Comparison of ENCODE assay signal across 10 cellular contexts in genomic region chr1:226663327-226663704, GRCh38.
DNase-seq lines count a peak whose midpoint lies in the region; ATAC-seq lines count a peak whose summit lies in the region.
"Had no signal": no experiment of that assay in that cellular context is flagged by ENCODE, and none has a peak within 500 bp of the region (broad histone marks: within the 10 kb centered on the region; RNA-seq: fewer than 3 reads in every experiment).

No MANE protein-coding gene starts in this region.

- H2BK5ac ChIP-seq in mesenchymal stem cell (ENCODE audit: low read depth, low read length, poor library complexity, severe bottlenecking) = no peak overlapping the region

- peak overlapping the region in 1 of 2 experiments; percentile 28 for H3K4ac ChIP-seq in mesenchymal stem cell (ENCODE audit: low read depth in 1 of 2, low read length in 2 of 2)

- no peaks in the 10 kb centered on the region for H3K4me1 Mint-ChIP-seq in activated T-cell treated with anti-CD3 and anti-CD28 coated beads, Interleukin-2, amount 50 U/mL, for 72 hours (ENCODE audit: low read depth)
- H3K4me1 Mint-ChIP-seq in activated naive CD8-positive, alpha-beta T cell treated with anti-CD3 and anti-CD28 coated beads, Interleukin-2, amount 10 ng/mL, durations not matched to agents 7 days and 5 days = peaks cover 80% of the 10 kb centered on the region

- no peak for DNase-seq in activated T-cell treated with anti-CD3 and anti-CD28 coated beads, Interleukin-2, amount 50 U/mL, for 72 hours
- no peak for DNase-seq in activated T-cell treated with anti-CD3 and anti-CD28 coated beads for 4 hours
- no peak for DNase-seq in activated naive CD8-positive, alpha-beta T cell treated with anti-CD3 and anti-CD28 coated beads, Interleukin-2, amount 10 ng/mL, durations not matched to agents 7 days and 5 days
- DNase-seq in mesenchymal stem cell = no peak
- DNase-seq in germinal center (ENCODE audit: low spot score) = no peak
- DNase-seq: nephron progenitor cell had no signal

- H2AK5ac ChIP-seq in mesenchymal stem cell (ENCODE audit: low read length, severe bottlenecking) = peak overlapping the region; percentile 8

- H2BK15ac ChIP-seq in mesenchymal stem cell (ENCODE audit: low read depth, poor library complexity, severe bottlenecking) = no peak overlapping the region

- no peak overlapping the region for H2BK120ac ChIP-seq in mesenchymal stem cell (ENCODE audit: low read depth, low read length)

- POLR2A ChIA-PET in activated naive CD8-positive, alpha-beta T cell treated with anti-CD3 and anti-CD28 coated beads, Interleukin-2, amount 10 ng/mL, durations not matched to agents 7 days and 5 days (lab: Charles Lee) = interaction anchor here (0.6 to 5.0 kb wide), 8 partner anchors 9 to 69 kb away, joined by 3 to 30 read pairs (median 4); no protein-coding TSS in a partner anchor

- peak overlapping the region; percentile 79 for H4K91ac ChIP-seq in mesenchymal stem cell (ENCODE audit: low read length)

- H3K27ac Mint-ChIP-seq in activated T-cell treated with anti-CD3 and anti-CD28 coated beads, Interleukin-2, amount 50 U/mL, for 72 hours = peak overlapping the region; percentile 93
- peak overlapping the region; percentile 94 for H3K27ac Mint-ChIP-seq in activated naive CD8-positive, alpha-beta T cell treated with anti-CD3 and anti-CD28 coated beads, Interleukin-2, amount 10 ng/mL, durations not matched to agents 7 days and 5 days
- H3K27ac Mint-ChIP-seq: nephron progenitor cell had no signal

- H3K23ac ChIP-seq in mesenchymal stem cell (ENCODE audit: low read length in 2 of 2) = no peak overlapping the region

- H3K27ac ChIP-seq in mesenchymal stem cell (ENCODE audit: low read length, poor library complexity, severe bottlenecking) (peak overlapping the region; percentile 85), thymus (ENCODE audit: low read depth) (peak overlapping the region; percentile 20)

- no peak overlapping the region for H4K8ac ChIP-seq in mesenchymal stem cell (ENCODE audit: low read length)

- peak overlapping the region; percentile 20 to 85 for H2BK12ac ChIP-seq in mesenchymal stem cell (ENCODE audit: low read length in 2 of 2)

- peak in 1 of 2 donors; percentile 4 for ATAC-seq in activated T-cell treated with anti-CD3 and anti-CD28 coated beads, Interleukin-2, amount 50 U/mL, for 72 hours (replicated peaks in 1 of 2)
- no peak for ATAC-seq in activated naive CD8-positive, alpha-beta T cell treated with anti-CD3 and anti-CD28 coated beads, Interleukin-2, amount 10 ng/mL, durations not matched to agents 7 days and 5 days (ENCODE audit: low read depth)
- ATAC-seq in HG03280 (IDR thresholded peaks at IDR 0.05; ENCODE audit: unreplicated experiment) = no peak
- no peak for ATAC-seq in HG03045 (IDR thresholded peaks at IDR 0.05; ENCODE audit: unreplicated experiment)

- peaks cover 50% of the 10 kb centered on the region for H3K79me1 ChIP-seq in mesenchymal stem cell (replicated peaks; ENCODE audit: low read length, poor library complexity, severe bottlenecking)

- peak overlapping the region in 1 of 2 experiments; percentile 53 for H3K14ac ChIP-seq in mesenchymal stem cell (ENCODE audit: low read length in 2 of 2)

- H3K27me3 ChIP-seq in mesenchymal stem cell (ENCODE audit: control insufficient read depth in 1 of 2, insufficient read depth in 1 of 2, low read length in 2 of 2) (no peaks in the 10 kb centered on the region), thymus (ENCODE audit: control insufficient read depth, insufficient read depth) (no peaks in the 10 kb centered on the region)

- H3K4me3 Mint-ChIP-seq in activated T-cell treated with anti-CD3 and anti-CD28 coated beads, Interleukin-2, amount 50 U/mL, for 72 hours = peak overlapping the region; percentile 79 to 80
- H3K4me3 Mint-ChIP-seq in activated naive CD8-positive, alpha-beta T cell treated with anti-CD3 and anti-CD28 coated beads, Interleukin-2, amount 10 ng/mL, durations not matched to agents 7 days and 5 days = peak overlapping the region; percentile 69
- H3K4me3 Mint-ChIP-seq: nephron progenitor cell had no signal

- H3K9me3 ChIP-seq in mesenchymal stem cell (ENCODE audit: control insufficient read depth, low read length) (no peaks in the 10 kb centered on the region), thymus (ENCODE audit: control insufficient read depth) (no peaks in the 10 kb centered on the region)

- 69% methylated on average over 6 of the region's 7 CpGs for WGBS in mesenchymal stem cell
- WGBS in thymus = 92% methylated on average over 7 of the region's 7 CpGs

- H3K18ac ChIP-seq in mesenchymal stem cell (ENCODE audit: low read depth in 1 of 2, low read length in 2 of 2) = peak overlapping the region; percentile 55 to 86

- H3K4me1 ChIP-seq in mesenchymal stem cell (ENCODE audit: control insufficient read depth, insufficient read depth, low read depth, low read length) (peaks cover 36% of the 10 kb centered on the region), thymus (ENCODE audit: control insufficient read depth, insufficient read depth, low read length) (peaks cover 41% of the 10 kb centered on the region)

- no peaks in the 10 kb centered on the region for H3K36me3 ChIP-seq in mesenchymal stem cell (ENCODE audit: control insufficient read depth in 1 of 2, insufficient read depth in 2 of 2, low read depth in 1 of 2, low read length in 2 of 2)
- peaks cover 27% of the 10 kb centered on the region for H3K36me3 ChIP-seq in thymus (ENCODE audit: control insufficient read depth, insufficient read depth)

- peaks cover 0 to 5% of the 10 kb centered on the region in 2 donors for H3K36me3 Mint-ChIP-seq in activated T-cell treated with anti-CD3 and anti-CD28 coated beads, Interleukin-2, amount 50 U/mL, for 72 hours (ENCODE audit: insufficient read depth in 2 of 2)
- H3K36me3 Mint-ChIP-seq in activated naive CD8-positive, alpha-beta T cell treated with anti-CD3 and anti-CD28 coated beads, Interleukin-2, amount 10 ng/mL, durations not matched to agents 7 days and 5 days = peaks cover 13% of the 10 kb centered on the region

- H3K9me3 Mint-ChIP-seq in activated T-cell treated with anti-CD3 and anti-CD28 coated beads, Interleukin-2, amount 50 U/mL, for 72 hours = no peaks in the 10 kb centered on the region
- no peaks in the 10 kb centered on the region for H3K9me3 Mint-ChIP-seq in activated naive CD8-positive, alpha-beta T cell treated with anti-CD3 and anti-CD28 coated beads, Interleukin-2, amount 10 ng/mL, durations not matched to agents 7 days and 5 days
- H3K9me3 Mint-ChIP-seq: nephron progenitor cell had no signal

- peak overlapping the region; percentile 74 for H3K9ac ChIP-seq in mesenchymal stem cell (ENCODE audit: low read length)

- H2AFZ ChIP-seq in mesenchymal stem cell (ENCODE audit: low read depth, low read length) = no peak overlapping the region

- H3K27me3 Mint-ChIP-seq in activated T-cell treated with anti-CD3 and anti-CD28 coated beads, Interleukin-2, amount 50 U/mL, for 72 hours (ENCODE audit: low read depth) = no peaks in the 10 kb centered on the region
- no peaks in the 10 kb centered on the region for H3K27me3 Mint-ChIP-seq in activated naive CD8-positive, alpha-beta T cell treated with anti-CD3 and anti-CD28 coated beads, Interleukin-2, amount 10 ng/mL, durations not matched to agents 7 days and 5 days

- no peak overlapping the region for H3K4me2 ChIP-seq in mesenchymal stem cell (ENCODE audit: low read length, poor library complexity, severe bottlenecking)

- peak overlapping the region in 1 of 2 experiments; percentile 12 for H3K4me3 ChIP-seq in mesenchymal stem cell (ENCODE audit: insufficient read depth in 1 of 2, low read depth in 1 of 2, low read length in 2 of 2)
- H3K4me3 ChIP-seq in thymus (ENCODE audit: low read length) = no peak overlapping the region
- H3K4me3 ChIP-seq: K562 had no signal
